10 cellular contexts compared by ENCODE assay signal in genomic region chr4:39609454-39609911, GRCh38. TPM values are rescaled to one million over a fixed set of nuclear protein-coding genes. Genes with fewer than 3 reads are reported as not detected.
A peak's percentile ranks its signal among the peaks of the same experiment; 100 is the strongest.
DNase-seq lines count a peak whose midpoint lies in the region; ATAC-seq and TF ChIP-seq lines count a peak whose summit lies in the region.
"Had no signal": no experiment of that assay in that cellular context is flagged by ENCODE, and none has a peak within 500 bp of the region (broad histone marks: within the 10 kb centered on the region; RNA-seq: fewer than 3 reads in every experiment).

No MANE protein-coding gene starts in this region.

- peak overlapping the region; percentile 32 for H3K9ac ChIP-seq in OCI-LY3 (ENCODE audit: low read length)

- H3K36me3 ChIP-seq in OCI-LY3 (replicated peaks; ENCODE audit: low read depth, low read length): peaks cover 9% of the 10 kb centered on the region

- no peaks in the 10 kb centered on the region for H3K27me3 Mint-ChIP-seq in activated CD8-positive, alpha-beta memory T cell treated with anti-CD3 and anti-CD28 coated beads, Interleukin-2, amount 10 ng/mL, durations not matched to agents 7 days and 5 days
- H3K27me3 Mint-ChIP-seq in stimulated activated memory B cell treated with anti-CD40 and anti-IgM and Interleukin-4, amounts not matched to agents 10 μg/mL and 1 μg/mL and 100 μg/mL, for 72 hours: no peaks in the 10 kb centered on the region

- peaks cover 6% of the 10 kb centered on the region for H3K9me3 ChIP-seq in OCI-LY3 (ENCODE audit: insufficient read depth, low read length)
- H3K9me3 ChIP-seq: transverse colon had no signal

- H3K27me3 ChIP-seq in OCI-LY3 (ENCODE audit: low read depth, low read length): no peaks in the 10 kb centered on the region
- H3K27me3 ChIP-seq: transverse colon had no signal

- H3K4me3 Mint-ChIP-seq in activated CD8-positive, alpha-beta memory T cell treated with anti-CD3 and anti-CD28 coated beads, Interleukin-2, amount 10 ng/mL, durations not matched to agents 7 days and 5 days: no peak overlapping the region
- peak overlapping the region; percentile 63 for H3K4me3 Mint-ChIP-seq in stimulated activated memory B cell treated with anti-CD40 and anti-IgM and Interleukin-4, amounts not matched to agents 10 μg/mL and 1 μg/mL and 100 μg/mL, for 72 hours

- peak; percentile 42 for ATAC-seq in activated CD8-positive, alpha-beta memory T cell treated with anti-CD3 and anti-CD28 coated beads, Interleukin-2, amount 10 ng/mL, durations not matched to agents 7 days and 5 days
- peak; percentile 78 for ATAC-seq in HG02943 (IDR thresholded peaks at IDR 0.05; ENCODE audit: low read depth, unreplicated experiment)
- ATAC-seq in stimulated activated memory B cell treated with anti-CD40 and anti-IgM and Interleukin-4, amounts not matched to agents 10 μg/mL and 1 μg/mL and 100 μg/mL, for 72 hours: peak; percentile 98

- H2AFZ ChIP-seq in OCI-LY3 (ENCODE audit: low read depth, low read length): no peak overlapping the region

- TF ChIP-seq CTCF in OCI-LY3 (IDR thresholded peaks at IDR 0.05; ENCODE audit: low read depth, low read length): no peak

- peak overlapping the region; percentile 72 for H3K27ac ChIP-seq in OCI-LY3 (ENCODE audit: low read length)
- H3K27ac ChIP-seq: transverse colon had no signal

- peak overlapping the region; percentile 65 for H3K4me3 ChIP-seq in OCI-LY3 (ENCODE audit: low read length)
- H3K4me3 ChIP-seq: transverse colon had no signal

- peaks cover 10% of the 10 kb centered on the region for H3K4me1 Mint-ChIP-seq in activated CD8-positive, alpha-beta memory T cell treated with anti-CD3 and anti-CD28 coated beads, Interleukin-2, amount 10 ng/mL, durations not matched to agents 7 days and 5 days
- peaks cover 56% of the 10 kb centered on the region for H3K4me1 Mint-ChIP-seq in stimulated activated memory B cell treated with anti-CD40 and anti-IgM and Interleukin-4, amounts not matched to agents 10 μg/mL and 1 μg/mL and 100 μg/mL, for 72 hours

- H3K4me1 ChIP-seq in OCI-LY3 (ENCODE audit: low read length): peaks cover 50% of the 10 kb centered on the region

- CTCF ChIA-PET in activated CD8-positive, alpha-beta memory T cell treated with anti-CD3 and anti-CD28 coated beads, Interleukin-2, amount 10 ng/mL, durations not matched to agents 7 days and 5 days (lab: Charles Lee): no interaction called here

- no peak for DNase-seq in activated CD8-positive, alpha-beta memory T cell treated with anti-CD3 and anti-CD28 coated beads, Interleukin-2, amount 10 ng/mL, durations not matched to agents 7 days and 5 days
- no peak for DNase-seq in activated CD8-positive, alpha-beta memory T cell treated with anti-CD3 and anti-CD28 coated beads, Interleukin-2, amount 50 U/mL, for 4 hours
- DNase-seq in posterior cingulate gyrus (no peak), middle frontal gyrus (ENCODE audit: extremely low spot score, low spot score) (no peak), iPS-NIHi11 (ENCODE audit: low spot score) (no peak)
- DNase-seq: ACHN, transverse colon had no signal

- intact Hi-C loops in posterior cingulate gyrus (cut with DNase I): no loop called here

- no peaks in the 10 kb centered on the region for H3K36me3 Mint-ChIP-seq in activated CD8-positive, alpha-beta memory T cell treated with anti-CD3 and anti-CD28 coated beads, Interleukin-2, amount 10 ng/mL, durations not matched to agents 7 days and 5 days
- H3K36me3 Mint-ChIP-seq in stimulated activated memory B cell treated with anti-CD40 and anti-IgM and Interleukin-4, amounts not matched to agents 10 μg/mL and 1 μg/mL and 100 μg/mL, for 72 hours: peaks cover 14% of the 10 kb centered on the region

- peak overlapping the region; percentile 4 for H3K27ac Mint-ChIP-seq in activated CD8-positive, alpha-beta memory T cell treated with anti-CD3 and anti-CD28 coated beads, Interleukin-2, amount 10 ng/mL, durations not matched to agents 7 days and 5 days
- peak overlapping the region; percentile 86 for H3K27ac Mint-ChIP-seq in stimulated activated memory B cell treated with anti-CD40 and anti-IgM and Interleukin-4, amounts not matched to agents 10 μg/mL and 1 μg/mL and 100 μg/mL, for 72 hours

- H3K79me2 ChIP-seq in OCI-LY3 (ENCODE audit: low read length): no peaks in the 10 kb centered on the region

- H3K4me2 ChIP-seq in OCI-LY3 (ENCODE audit: low read length): peak overlapping the region; percentile 79

- no peaks in the 10 kb centered on the region for H4K20me1 ChIP-seq in OCI-LY3 (ENCODE audit: insufficient read depth, low read length)

- peaks cover 4% of the 10 kb centered on the region for H3K9me3 Mint-ChIP-seq in activated CD8-positive, alpha-beta memory T cell treated with anti-CD3 and anti-CD28 coated beads, Interleukin-2, amount 10 ng/mL, durations not matched to agents 7 days and 5 days (ENCODE audit: low read depth)
- peaks cover 3% of the 10 kb centered on the region for H3K9me3 Mint-ChIP-seq in stimulated activated memory B cell treated with anti-CD40 and anti-IgM and Interleukin-4, amounts not matched to agents 10 μg/mL and 1 μg/mL and 100 μg/mL, for 72 hours

RNA-seq across cellular contexts. Expression of gene SMIM14, which starts 29.2 kb away (rescaled TPM):
- total RNA-seq in activated CD8-positive, alpha-beta memory T cell treated with anti-CD3 and anti-CD28 coated beads, Interleukin-2, amount 10 ng/mL, durations not matched to agents 7 days and 5 days: 1 to 10 TPM; 1.8 to 3.3 TPM

Comparison
In these comparisons a context has a peak if more than half of its experiments do, and no peak if none do; other contexts are left out.
1. ATAC-seq: peak in every context shown above with its lines; median percentile 98 in stimulated activated memory B cell treated with anti-CD40 and anti-IgM and Interleukin-4, amounts not matched to agents 10 μg/mL and 1 μg/mL and 100 μg/mL, for 72 hours; 78 in HG02943; 42 in activated CD8-positive, alpha-beta memory T cell treated with anti-CD3 and anti-CD28 coated beads, Interleukin-2, amount 10 ng/mL, durations not matched to agents 7 days and 5 days.